In the genomic region with DNA sequence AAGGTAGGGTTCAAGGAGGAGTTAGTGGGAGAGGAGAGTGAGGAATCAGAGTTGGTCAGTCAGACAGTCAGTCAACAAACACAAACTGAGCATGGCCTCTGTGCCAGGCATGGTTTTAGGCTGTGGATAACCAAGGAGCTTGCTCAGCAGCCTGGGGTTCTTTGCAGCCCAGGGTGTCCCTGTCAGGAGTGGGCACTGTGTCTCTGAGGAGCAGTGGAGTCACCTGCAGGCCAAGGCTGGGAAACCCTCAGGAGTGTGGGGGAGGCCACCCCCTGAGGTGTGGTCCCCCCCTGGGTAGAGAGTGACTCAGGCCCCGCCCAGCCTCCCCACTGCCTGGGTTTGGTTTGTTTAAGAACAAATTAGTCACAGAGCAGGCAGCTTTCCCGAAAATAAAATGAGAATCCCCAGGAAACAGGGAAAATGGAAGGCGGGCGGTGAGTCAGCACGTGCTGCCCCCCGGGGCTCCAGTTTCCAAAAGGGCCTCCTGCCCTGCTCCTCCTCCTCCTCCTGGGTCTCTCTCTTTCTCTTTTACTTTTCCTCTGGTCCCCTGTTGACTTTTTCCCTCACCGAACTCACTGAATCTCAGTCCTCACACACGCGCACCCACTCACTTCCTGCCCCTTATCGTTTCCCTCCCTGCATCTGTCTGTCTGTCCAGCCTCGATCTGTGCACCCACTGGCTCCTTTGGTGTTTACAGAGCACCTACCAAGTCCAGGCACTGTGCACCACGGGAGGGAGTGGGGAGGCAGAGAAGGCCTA, we compare ENCODE assay signal across 8 cellular contexts. TPM values are rescaled to one million over a fixed set of nuclear protein-coding genes. Genes with fewer than 3 reads are reported as not detected.
DNase-seq lines count a peak whose midpoint lies in the region; ATAC-seq and TF ChIP-seq lines count a peak whose summit lies in the region.

No MANE protein-coding gene starts in this region.

- no peak overlapping the region for H3K4me3 ChIP-seq in epithelial cell of esophagus (ENCODE audit: low read length)

- no peaks in the 10 kb centered on the region for H3K36me3 Mint-ChIP-seq in naive B cell

- peaks cover 10 to 51% (median 37%) of the 10 kb centered on the region in 3 donors for H3K27me3 Mint-ChIP-seq in naive B cell

- H3K9me3 Mint-ChIP-seq in naive B cell: no peaks in the 10 kb centered on the region

- DNase-seq in AG08395 (ENCODE audit: low spot score) (peak; percentile 94), HT1080 (ENCODE audit: low read depth) (peak; percentile 98), epithelial cell of esophagus (ENCODE audit: low read depth) (peak; percentile 93), naive B cell (no peak), superior temporal gyrus (ENCODE audit: extremely low spot score) (peak; percentile 14), SKM-1 (lab: John Stamatoyannopoulos, UW; ENCODE audit: unreplicated experiment) (no peak)
- peak; percentile 83 for DNase-seq in activated CD8-positive, alpha-beta memory T cell treated with anti-CD3 and anti-CD28 coated beads for 24 hours

- H3K4me3 Mint-ChIP-seq in naive B cell: peak overlapping the region; percentile 10 to 79 (median 57)

- H3K27ac Mint-ChIP-seq in naive B cell: peak overlapping the region in 2 of 6 donors; percentile 92 to 93

- peaks cover 22 to 42% (median 41%) of the 10 kb centered on the region in 3 donors for H3K4me1 Mint-ChIP-seq in naive B cell

- ATAC-seq in naive B cell (ENCODE audit: low read depth in 2 of 2): no peak
- no peak for ATAC-seq in HG02938 (IDR thresholded peaks at IDR 0.05; ENCODE audit: unreplicated experiment)

- peak; percentile 7 for TF ChIP-seq CTCF in epithelial cell of esophagus (IDR thresholded peaks at IDR 0.05; ENCODE audit: insufficient read depth, low read depth, low read length, missing control alignments)

RNA-seq across cellular contexts. Expression of a gene that starts 44.3 kb away (rescaled TPM):
- total RNA-seq in HT1080 (2014; rRNA removed; shearing (Covaris generic)): 22.9 and 27.4 TPM in 2 replicates
- polyA plus RNA-seq in HT1080 (2015; cell fraction: cytosol; rRNA removed): 17.3 and 19.7 TPM in 2 replicates
- 22.0 and 24.1 TPM in 2 replicates for polyA plus RNA-seq in HT1080 (2015; cell fraction: nucleus; rRNA removed)
- 10 to 100 TPM in 4 of 6 donors, 1 to 10 TPM in 2; 4.7 to 29.1 (median 15.2) TPM for polyA plus RNA-seq in naive B cell (ENCODE audit: low read depth in 6 of 6)

Comparison
In these comparisons a context has a peak if more than half of its experiments do, and no peak if none do; other contexts are left out.
1. DNase-seq: peak in AG08395 (single experiment), HT1080 (single experiment), activated CD8-positive, alpha-beta memory T cell treated with anti-CD3 and anti-CD28 coated beads for 24 hours (single experiment), epithelial cell of esophagus (single experiment) and superior temporal gyrus (single experiment); none in naive B cell (single experiment) and SKM-1 (single experiment).